In the genomic region with DNA sequence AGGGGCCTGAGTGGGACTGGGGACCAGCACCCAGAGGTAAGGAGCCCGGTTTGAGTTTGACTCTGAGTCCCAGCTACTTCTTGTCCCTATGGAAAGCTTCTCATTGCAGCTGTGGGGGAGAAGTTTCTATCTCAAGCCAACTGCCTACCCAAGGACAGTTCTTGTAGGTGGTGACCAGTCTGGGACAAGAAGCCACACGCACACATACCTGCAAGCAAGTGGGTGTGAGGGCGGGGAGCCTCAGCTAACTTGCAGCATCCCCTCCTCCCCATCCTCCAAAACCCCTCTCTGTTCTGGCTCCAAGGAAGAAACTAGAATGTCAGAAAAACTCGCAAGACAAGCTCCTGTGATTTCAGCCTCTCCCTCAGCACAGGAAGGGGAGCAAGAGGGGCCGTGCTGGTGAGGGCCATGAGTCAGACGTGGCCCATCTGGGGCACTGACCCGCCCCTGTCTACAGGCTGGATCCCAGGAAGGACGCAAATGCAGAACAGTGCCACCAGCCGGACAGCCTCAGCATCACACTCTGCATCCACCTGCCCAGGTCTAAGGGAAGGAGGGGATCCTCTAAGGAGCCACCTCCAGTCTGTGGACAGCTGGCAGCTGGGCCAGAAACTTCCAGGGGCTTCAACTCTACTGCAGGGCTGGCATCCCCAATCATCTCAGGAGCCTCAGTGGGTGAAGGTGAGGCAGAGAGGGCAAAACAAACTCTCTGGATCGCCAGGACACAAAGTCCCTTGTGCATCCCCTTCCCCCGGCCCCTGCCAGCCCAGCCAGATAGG, we compare ENCODE assay signal across 1 cellular context.
TF ChIP-seq lines count a peak whose summit lies in the region.

No MANE protein-coding gene starts in this region.

TF ChIP-seq in WTC11, 78 proteins besides CTCF, POLR2A, EP300 and RAD21 (continued from another document):
- TF ChIP-seq, protein P1, sequence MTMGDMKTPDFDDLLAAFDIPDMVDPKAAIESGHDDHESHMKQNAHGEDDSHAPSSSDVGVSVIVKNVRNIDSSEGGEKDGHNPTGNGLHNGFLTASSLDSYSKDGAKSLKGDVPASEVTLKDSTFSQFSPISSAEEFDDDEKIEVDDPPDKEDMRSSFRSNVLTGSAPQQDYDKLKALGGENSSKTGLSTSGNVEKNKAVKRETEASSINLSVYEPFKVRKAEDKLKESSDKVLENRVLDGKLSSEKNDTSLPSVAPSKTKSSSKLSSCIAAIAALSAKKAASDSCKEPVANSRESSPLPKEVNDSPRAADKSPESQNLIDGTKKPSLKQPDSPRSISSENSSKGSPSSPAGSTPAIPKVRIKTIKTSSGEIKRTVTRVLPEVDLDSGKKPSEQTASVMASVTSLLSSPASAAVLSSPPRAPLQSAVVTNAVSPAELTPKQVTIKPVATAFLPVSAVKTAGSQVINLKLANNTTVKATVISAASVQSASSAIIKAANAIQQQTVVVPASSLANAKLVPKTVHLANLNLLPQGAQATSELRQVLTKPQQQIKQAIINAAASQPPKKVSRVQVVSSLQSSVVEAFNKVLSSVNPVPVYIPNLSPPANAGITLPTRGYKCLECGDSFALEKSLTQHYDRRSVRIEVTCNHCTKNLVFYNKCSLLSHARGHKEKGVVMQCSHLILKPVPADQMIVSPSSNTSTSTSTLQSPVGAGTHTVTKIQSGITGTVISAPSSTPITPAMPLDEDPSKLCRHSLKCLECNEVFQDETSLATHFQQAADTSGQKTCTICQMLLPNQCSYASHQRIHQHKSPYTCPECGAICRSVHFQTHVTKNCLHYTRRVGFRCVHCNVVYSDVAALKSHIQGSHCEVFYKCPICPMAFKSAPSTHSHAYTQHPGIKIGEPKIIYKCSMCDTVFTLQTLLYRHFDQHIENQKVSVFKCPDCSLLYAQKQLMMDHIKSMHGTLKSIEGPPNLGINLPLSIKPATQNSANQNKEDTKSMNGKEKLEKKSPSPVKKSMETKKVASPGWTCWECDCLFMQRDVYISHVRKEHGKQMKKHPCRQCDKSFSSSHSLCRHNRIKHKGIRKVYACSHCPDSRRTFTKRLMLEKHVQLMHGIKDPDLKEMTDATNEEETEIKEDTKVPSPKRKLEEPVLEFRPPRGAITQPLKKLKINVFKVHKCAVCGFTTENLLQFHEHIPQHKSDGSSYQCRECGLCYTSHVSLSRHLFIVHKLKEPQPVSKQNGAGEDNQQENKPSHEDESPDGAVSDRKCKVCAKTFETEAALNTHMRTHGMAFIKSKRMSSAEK (CRISPR knock-in tag; IDR thresholded peaks at IDR 0.05; ENCODE audit: borderline replicate concordance), result no peak
- no peak for TF ChIP-seq ZNF317 (CRISPR knock-in tag; IDR thresholded peaks at IDR 0.05; ENCODE audit: borderline replicate concordance, low read depth)
